ENCODE assay signal across 8 cellular contexts in genomic region chrX:39152106-39152649, GRCh38.
A peak's percentile ranks its signal among the peaks of the same experiment; 100 is the strongest.
DNase-seq lines count a peak whose midpoint lies in the region; ATAC-seq and TF ChIP-seq lines count a peak whose summit lies in the region.

No MANE protein-coding gene starts in this region.

- no peaks in the 10 kb centered on the region for H3K4me1 Mint-ChIP-seq in chondrocyte (ENCODE audit: low read depth)

- no peak for ATAC-seq in GM21576 (IDR thresholded peaks at IDR 0.05; ENCODE audit: unreplicated experiment)
- ATAC-seq in HG02981 (IDR thresholded peaks at IDR 0.05; ENCODE audit: unreplicated experiment), result no peak
- no peak for ATAC-seq in GM21367 (IDR thresholded peaks at IDR 0.05; ENCODE audit: unreplicated experiment)

- H3K36me3 Mint-ChIP-seq in chondrocyte (ENCODE audit: low read depth), result no peaks in the 10 kb centered on the region

- H3K9me3 Mint-ChIP-seq in chondrocyte (ENCODE audit: low read depth), result no peaks in the 10 kb centered on the region

- no peak overlapping the region for H3K27ac Mint-ChIP-seq in chondrocyte (ENCODE audit: unreplicated experiment)

- TF ChIP-seq CTCF in chondrocyte (IDR thresholded peaks at IDR 0.05), result peak; percentile 67

- H3K4me3 Mint-ChIP-seq in chondrocyte (ENCODE audit: unreplicated experiment), result no peak overlapping the region

- H3K4me3 ChIP-seq in Jurkat, Clone E6-1 (ENCODE audit: low read length), result no peak overlapping the region

- DNase-seq in CMK (ENCODE audit: low read depth) (peak; percentile 92), RPMI8226 (peak; percentile 49), chondrocyte (ENCODE audit: low spot score) (no peak), myocyte (ENCODE audit: low read depth) (peak; percentile 10)
- peak; percentile 7 for DNase-seq in Jurkat, Clone E6-1 (ENCODE audit: low read depth, low spot score)

- no peaks in the 10 kb centered on the region for H3K27me3 Mint-ChIP-seq in chondrocyte (ENCODE audit: low read depth)
